In the genomic region with DNA sequence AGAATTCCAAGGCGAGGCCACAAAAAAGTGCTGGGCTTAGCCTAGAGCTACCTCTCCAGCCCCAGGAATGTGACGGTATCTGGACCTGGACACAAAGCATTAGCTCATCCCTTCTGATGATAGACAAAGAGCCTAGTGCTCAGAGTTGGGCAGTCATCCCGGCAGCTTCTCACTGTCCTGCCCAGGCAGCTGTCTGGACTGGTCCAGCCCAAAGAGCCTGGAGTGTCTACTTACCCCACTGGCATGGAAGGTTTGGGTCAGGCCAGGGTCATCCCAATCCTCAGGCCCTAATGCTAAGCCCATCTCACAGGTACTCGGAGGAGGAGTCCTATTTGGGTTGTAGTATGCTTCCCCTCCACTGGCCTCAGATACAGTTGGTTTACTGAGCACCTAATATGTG, we compare ENCODE assay signal across 1 cellular context.
TF ChIP-seq lines count a peak whose summit lies in the region.

No MANE protein-coding gene starts in this region.

TF ChIP-seq in H1, 55 proteins besides CTCF, POLR2A, EP300 and RAD21:
- TF ChIP-seq, protein P1, sequence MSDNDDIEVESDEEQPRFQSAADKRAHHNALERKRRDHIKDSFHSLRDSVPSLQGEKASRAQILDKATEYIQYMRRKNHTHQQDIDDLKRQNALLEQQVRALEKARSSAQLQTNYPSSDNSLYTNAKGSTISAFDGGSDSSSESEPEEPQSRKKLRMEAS (IDR thresholded peaks at IDR 0.05): no peak
- no peak for TF ChIP-seq EGR1 (IDR thresholded peaks at IDR 0.05; ENCODE audit: borderline replicate concordance, low read depth, low read length)
- no peak for TF ChIP-seq CHD2 (IDR thresholded peaks at IDR 0.05; ENCODE audit: low read length)
- TF ChIP-seq CREB1 (IDR thresholded peaks at IDR 0.05): no peak
- no peak for TF ChIP-seq TBP (IDR thresholded peaks at IDR 0.05; ENCODE audit: low read depth, low read length)
- no peak for TF ChIP-seq POLR2AphosphoS5 (IDR thresholded peaks at IDR 0.05; ENCODE audit: low read depth, low read length)
- TF ChIP-seq, protein P2, sequence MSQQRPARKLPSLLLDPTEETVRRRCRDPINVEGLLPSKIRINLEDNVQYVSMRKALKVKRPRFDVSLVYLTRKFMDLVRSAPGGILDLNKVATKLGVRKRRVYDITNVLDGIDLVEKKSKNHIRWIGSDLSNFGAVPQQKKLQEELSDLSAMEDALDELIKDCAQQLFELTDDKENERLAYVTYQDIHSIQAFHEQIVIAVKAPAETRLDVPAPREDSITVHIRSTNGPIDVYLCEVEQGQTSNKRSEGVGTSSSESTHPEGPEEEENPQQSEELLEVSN (IDR thresholded peaks at IDR 0.05): no peak
- TF ChIP-seq POU5F1 (IDR thresholded peaks at IDR 0.05; ENCODE audit: low read depth, low read length): no peak
- no peak for TF ChIP-seq MAFK (IDR thresholded peaks at IDR 0.05; ENCODE audit: low read depth, low read length)
- TF ChIP-seq SIX5 (IDR thresholded peaks at IDR 0.05; ENCODE audit: low read depth, low read length): no peak
- no peak for TF ChIP-seq TEAD4 (IDR thresholded peaks at IDR 0.05; ENCODE audit: low read depth, low read length)
- TF ChIP-seq SAP30 (IDR thresholded peaks at IDR 0.05; ENCODE audit: insufficient read depth, insufficient replicate concordance, low read length): no peak
- TF ChIP-seq RNF2 (IDR thresholded peaks at IDR 0.05; ENCODE audit: borderline replicate concordance, low read depth, low read length, missing control alignments, poor library complexity, severe bottlenecking): no peak
- no peak for TF ChIP-seq SP4 (IDR thresholded peaks at IDR 0.05; ENCODE audit: low read length)
- TF ChIP-seq NRF1 (IDR thresholded peaks at IDR 0.05; ENCODE audit: low read depth, low read length): no peak
- no peak for TF ChIP-seq KDM4A (IDR thresholded peaks at IDR 0.05; ENCODE audit: low read depth, low read length, severe bottlenecking)
- TF ChIP-seq BRCA1 (IDR thresholded peaks at IDR 0.05; ENCODE audit: low read depth, low read length): no peak
- TF ChIP-seq RBBP5 (IDR thresholded peaks at IDR 0.05; ENCODE audit: borderline replicate concordance, low read depth, low read length): no peak
TF ChIP-seq in H1: peak in this region for 0.
